ENCODE assay signal across 1 cellular context in genomic region chr22:17917490-17917983, GRCh38.
TF ChIP-seq lines count a peak whose summit lies in the region.

No MANE protein-coding gene starts in this region.

TF ChIP-seq in K562, 482 proteins besides CTCF, POLR2A, EP300 and RAD21 (continued from another document and continues in another):
- TF ChIP-seq ATF7 (IDR thresholded peaks at IDR 0.05) = 0 out of 2 replicates have a peak, but pooled peaks have one; percentile 28
- 0 out of 2 replicates have a peak, but pooled peaks have one; percentile 17 for TF ChIP-seq ZNF407 (IDR thresholded peaks at IDR 0.05; ENCODE audit: low read depth)
- peak; percentile 87; the same call in 1 of the 2 replicates for TF ChIP-seq HDGF (IDR thresholded peaks at IDR 0.05)
- TF ChIP-seq HNRNPL (IDR thresholded peaks at IDR 0.05; ENCODE audit: low read depth, low read length) = no peak
- no peak for TF ChIP-seq ZNF449 (CRISPR knock-in tag; IDR thresholded peaks at IDR 0.05)
- peak; percentile 63 for TF ChIP-seq ETV1 (tag; conservative IDR thresholded peaks at IDR 0.05; ENCODE audit: low read depth)
- TF ChIP-seq MYC (IDR thresholded peaks at IDR 0.05; ENCODE audit: low read depth, low read length) = peak; percentile 57
- TF ChIP-seq MYC (CRISPR knock-in tag; IDR thresholded peaks at IDR 0.05; ENCODE audit: borderline replicate concordance, low read depth) = no peak
- TF ChIP-seq ZBTB9 (CRISPR knock-in tag; IDR thresholded peaks at IDR 0.05) = peak; percentile 55; the same call in 1 of the 2 replicates
- peak; percentile 37; the same call in 1 of the 2 replicates for TF ChIP-seq CREB1 (IDR thresholded peaks at IDR 0.05)
- TF ChIP-seq CREB1 (CRISPR knock-in tag; IDR thresholded peaks at IDR 0.05) = 0 out of 2 replicates have a peak, but pooled peaks have one; percentile 12
- TF ChIP-seq ZNF830 (CRISPR knock-in tag; IDR thresholded peaks at IDR 0.05) = no peak
- TF ChIP-seq TCFL5 (CRISPR knock-in tag; conservative IDR thresholded peaks at IDR 0.05) = no peak
- no peak for TF ChIP-seq NR3C1 (CRISPR knock-in tag; IDR thresholded peaks at IDR 0.05)
- TF ChIP-seq ZNF324 (CRISPR knock-in tag; IDR thresholded peaks at IDR 0.05) = no peak
- TF ChIP-seq JUND (IDR thresholded peaks at IDR 0.05; ENCODE audit: borderline replicate concordance, low read depth, low read length) = peak; percentile 64; the same call in 1 of the 2 replicates
- TF ChIP-seq JUND (tag; IDR thresholded peaks at IDR 0.05; ENCODE audit: borderline replicate concordance, low read depth, low read length) = peak; percentile 50; the same call in 1 of the 3 replicates
- no peak for TF ChIP-seq BDP1 (IDR thresholded peaks at IDR 0.05; ENCODE audit: insufficient read depth, insufficient read length)
- no peak for TF ChIP-seq DIDO1 (tag; IDR thresholded peaks at IDR 0.05; ENCODE audit: low read depth)
- 0 out of 2 replicates have a peak, but pooled peaks have one; percentile 59 for TF ChIP-seq SMARCA5 (IDR thresholded peaks at IDR 0.05)
- TF ChIP-seq ZNF76 (CRISPR knock-in tag; IDR thresholded peaks at IDR 0.05; ENCODE audit: borderline replicate concordance) = no peak
- TF ChIP-seq TAF1 (IDR thresholded peaks at IDR 0.05; ENCODE audit: control insufficient read depth, extremely low read depth, insufficient read depth, low read length, severe bottlenecking) = peak; percentile 21
- TF ChIP-seq ID3 (CRISPR knock-in tag; IDR thresholded peaks at IDR 0.05) = no peak
- peak; percentile 57; the same call in 1 of the 2 replicates for TF ChIP-seq ID3 (tag; IDR thresholded peaks at IDR 0.05)
- TF ChIP-seq MNT (conservative IDR thresholded peaks at IDR 0.05) = peak in 1 of 2 experiments; percentile 71; a peak in 2 of 4 replicates
- TF ChIP-seq ZBTB2 (IDR thresholded peaks at IDR 0.05) = peak; percentile 59; the same call in 1 of the 2 replicates
- peak; percentile 89 for TF ChIP-seq CTBP1 (IDR thresholded peaks at IDR 0.05; ENCODE audit: borderline replicate concordance)
- TF ChIP-seq MXI1 (IDR thresholded peaks at IDR 0.05; ENCODE audit: low read depth, low read length) = 0 out of 2 replicates have a peak, but pooled peaks have one; percentile 18
- peak; percentile 74 for TF ChIP-seq DPF2 (IDR thresholded peaks at IDR 0.05)
- TF ChIP-seq E2F6 (IDR thresholded peaks at IDR 0.05; ENCODE audit: borderline replicate concordance in 1 of 2, extremely low read depth in 1 of 2, insufficient read depth in 1 of 2, insufficient read length in 1 of 2, low read depth in 1 of 2, low read length in 1 of 2, poor library complexity in 1 of 2, severe bottlenecking in 1 of 2) = peak; percentile 26 to 45
- no peak for TF ChIP-seq ZKSCAN1 (IDR thresholded peaks at IDR 0.05; ENCODE audit: low read depth, low read length)
- TF ChIP-seq THAP7 (CRISPR knock-in tag; IDR thresholded peaks at IDR 0.05) = no peak
- TF ChIP-seq L3MBTL2 (IDR thresholded peaks at IDR 0.05) = peak; percentile 41
- peak; percentile 78 for TF ChIP-seq CREM (IDR thresholded peaks at IDR 0.05; ENCODE audit: low read depth)
- TF ChIP-seq YY1 (IDR thresholded peaks at IDR 0.05; ENCODE audit: borderline replicate concordance in 1 of 3, control insufficient read depth in 1 of 3, extremely low read depth in 1 of 3, insufficient read depth in 3 of 3, insufficient read length in 1 of 3, insufficient replicate concordance in 2 of 3, low read depth in 1 of 3, low read length in 2 of 3) = peak in 1 of 3 experiments; percentile 73
- TF ChIP-seq MYBL2 (IDR thresholded peaks at IDR 0.05; ENCODE audit: low read depth) = no peak
- TF ChIP-seq MYBL2 (CRISPR knock-in tag; IDR thresholded peaks at IDR 0.05; ENCODE audit: borderline replicate concordance) = no peak
- peak; percentile 40; the same call in 1 of the 2 replicates for TF ChIP-seq CREB3L1 (IDR thresholded peaks at IDR 0.05; ENCODE audit: borderline replicate concordance, low read depth)
